In genomic region chr17:6328279-6328678, GRCh38 we compare ENCODE assay signal across 30 cellular contexts.
DNase-seq lines count a peak whose midpoint lies in the region; ATAC-seq, FAIRE-seq and TF ChIP-seq lines count a peak whose summit lies in the region.
"Had no signal": no experiment of that assay in that cellular context is flagged by ENCODE, and none has a peak within 500 bp of the region (broad histone marks: within the 10 kb centered on the region; RNA-seq: fewer than 3 reads in every experiment).

No MANE protein-coding gene starts in this region.

- H3K9me3 Mint-ChIP-seq in activated naive CD4-positive, alpha-beta T cell treated with anti-CD3 and anti-CD28 coated beads for 36 hours, result no peaks in the 10 kb centered on the region
- H3K9me3 Mint-ChIP-seq: activated CD4-positive, alpha-beta memory T cell treated with anti-CD3 and anti-CD28 coated beads for 36 hours; brain; neural crest cell; stimulated activated effector memory CD8-positive, alpha-beta T cell treated with anti-CD3 and anti-CD28 coated beads, Interleukin-12 subunit alpha, Interleukin-12 subunit beta, amount 100 ng/mL, for 72 hours had no signal

- H3K36me3 ChIP-seq in left ventricle myocardium inferior, result no peaks in the 10 kb centered on the region
- no peaks in the 10 kb centered on the region for H3K36me3 ChIP-seq in Karpas-422 (ENCODE audit: insufficient read depth, low read length)
- H3K36me3 ChIP-seq in GM12878 (ENCODE audit: control insufficient read depth in 2 of 2, insufficient read depth in 2 of 2, low read length in 1 of 2), result no peaks in the 10 kb centered on the region
- no peaks in the 10 kb centered on the region for H3K36me3 ChIP-seq in small intestine (ENCODE audit: control insufficient read depth in 2 of 2, insufficient read depth in 2 of 2, low read length in 2 of 2)
- H3K36me3 ChIP-seq: suprapubic skin, vagina had no signal

- RAD21 ChIA-PET in GM12878 (lab: Charles Lee; ENCODE audit: unreplicated experiment), result no interaction called here

- no peak overlapping the region for H3K4me3 ChIP-seq in left ventricle myocardium inferior
- no peak overlapping the region for H3K4me3 ChIP-seq in Karpas-422 (ENCODE audit: low read length)
- H3K4me3 ChIP-seq in GM12878, result no peak overlapping the region
- no peak overlapping the region for H3K4me3 ChIP-seq in small intestine (ENCODE audit: low read depth in 1 of 2, low read length in 2 of 2)
- H3K4me3 ChIP-seq: mucosa of descending colon, suprapubic skin, vagina had no signal

- H3K36me3 Mint-ChIP-seq in activated naive CD4-positive, alpha-beta T cell treated with anti-CD3 and anti-CD28 coated beads for 36 hours (ENCODE audit: low read depth), result no peaks in the 10 kb centered on the region
- H3K36me3 Mint-ChIP-seq: activated CD4-positive, alpha-beta memory T cell treated with anti-CD3 and anti-CD28 coated beads for 36 hours; brain; stimulated activated effector memory CD8-positive, alpha-beta T cell treated with anti-CD3 and anti-CD28 coated beads, Interleukin-12 subunit alpha, Interleukin-12 subunit beta, amount 100 ng/mL, for 72 hours had no signal

- DNase-seq in left ventricle myocardium inferior (no peak), left cardiac atrium (no peak), Karpas-422 (peak; percentile 52), GM12878 (ENCODE audit: low read depth, low spot score) (no peak), small intestine (peak; percentile 8), MV-4-11 (lab: John Stamatoyannopoulos, UW) (no peak)
- DNase-seq in stimulated activated CD4-positive, alpha-beta T cell treated with anti-CD3 and anti-CD28 coated beads, Interleukin-2, amount 100 ng/mL, for 24 hours, result no peak
- DNase-seq in activated naive CD4-positive, alpha-beta T cell treated with anti-CD3 and anti-CD28 coated beads for 36 hours, result no peak
- DNase-seq: activated CD4-positive, alpha-beta memory T cell treated with anti-CD3 and anti-CD28 coated beads for 36 hours; activated CD4-positive, CD25-positive, alpha-beta regulatory T cell; activated effector memory CD4-positive, alpha-beta T cell treated with anti-CD3 and anti-CD28 coated beads, Interleukin-2, amount 50 U/mL, for 16 hours; Calu3; EL; H7; head of caudate nucleus; mucosa of descending colon; NCI-H1417; NK-92 treated with Interleukin-12 subunit alpha and Interleukin-12 subunit beta, amount 100 ng/mL, for 24 hours; posterior cingulate gyrus; RPMI8226; stimulated activated CD4-positive, alpha-beta T cell treated with anti-CD3 and anti-CD28 coated beads, Interleukin-1b, Interleukin-23, amount 100 ng/mL, for 48 hours; T-helper 9 cell had no signal

- intact Hi-C loops in left ventricle myocardium inferior (cut with micrococcal nuclease) (no loop called here), left cardiac atrium (cut with DNase I) (no loop called here), GM12878 (cut with micrococcal nuclease; ENCODE audit: unreplicated experiment) (no loop called here)
- intact Hi-C loops in activated naive CD4-positive, alpha-beta T cell treated with anti-CD3 and anti-CD28 coated beads for 36 hours (cut with micrococcal nuclease), result no loop called here

- no peak overlapping the region for H3K27ac Mint-ChIP-seq in activated naive CD4-positive, alpha-beta T cell treated with anti-CD3 and anti-CD28 coated beads for 36 hours
- H3K27ac Mint-ChIP-seq: activated CD4-positive, alpha-beta memory T cell treated with anti-CD3 and anti-CD28 coated beads for 36 hours; brain; stimulated activated effector memory CD8-positive, alpha-beta T cell treated with anti-CD3 and anti-CD28 coated beads, Interleukin-12 subunit alpha, Interleukin-12 subunit beta, amount 100 ng/mL, for 72 hours had no signal

- H3K4me1 ChIP-seq in left ventricle myocardium inferior (peaks cover 38% of the 10 kb centered on the region), Karpas-422 (ENCODE audit: low read length) (no peaks in the 10 kb centered on the region), GM12878 (ENCODE audit: control insufficient read depth, insufficient read depth, low read length) (no peaks in the 10 kb centered on the region), small intestine (ENCODE audit: control insufficient read depth in 2 of 2, insufficient read depth in 1 of 2, low read depth in 1 of 2, low read length in 1 of 2) (no peaks in the 10 kb centered on the region)
- H3K4me1 ChIP-seq: suprapubic skin, vagina had no signal

- no peak for FAIRE-seq in GM12878 (lab: Jason Lieb, UNC)
- FAIRE-seq in small intestine (lab: Jason Lieb, UNC), result no peak
- FAIRE-seq: colon, endometrium had no signal

- no peak for TF ChIP-seq RAD21 in GM12878 (IDR thresholded peaks at IDR 0.05; ENCODE audit: insufficient read depth, low read depth, low read length)

- H4K20me1 ChIP-seq in Karpas-422 (ENCODE audit: insufficient read depth, low read depth, low read length) (no peaks in the 10 kb centered on the region), GM12878 (ENCODE audit: control insufficient read depth, insufficient read depth) (no peaks in the 10 kb centered on the region)

- no TSS peak for BruUV-seq in GM12878 (replicated peaks; lab: Mats Ljungman, UMichigan)

- in situ Hi-C loops in GM12878 (cut with MboI), result no loop called here

- H3K27me3 Mint-ChIP-seq in activated naive CD4-positive, alpha-beta T cell treated with anti-CD3 and anti-CD28 coated beads for 36 hours (ENCODE audit: low read depth), result peaks cover 29% of the 10 kb centered on the region

- H3K4me2 ChIP-seq in Karpas-422 (ENCODE audit: low read depth, low read length, poor library complexity, severe bottlenecking), result no peak overlapping the region
- H3K4me2 ChIP-seq in GM12878 (ENCODE audit: control insufficient read depth, insufficient read depth), result no peak overlapping the region

- H3K79me2 ChIP-seq in Karpas-422 (ENCODE audit: low read length) (no peaks in the 10 kb centered on the region), GM12878 (ENCODE audit: control insufficient read depth, insufficient read depth, low read length) (no peaks in the 10 kb centered on the region)

- POLR2A ChIA-PET in GM12878 (lab: Charles Lee), result no interaction called here

- H3K9ac ChIP-seq in Karpas-422 (ENCODE audit: low read length) (no peak overlapping the region), GM12878 (ENCODE audit: control insufficient read depth, insufficient read depth, low read length) (no peak overlapping the region)

- no peak for TF ChIP-seq EP300 in GM12878 (IDR thresholded peaks at IDR 0.05; ENCODE audit: borderline replicate concordance in 1 of 2, control insufficient read depth in 1 of 2, low read depth in 2 of 2, low read length in 2 of 2)

- SMC1A ChIA-PET in GM12878 (lab: Charles Lee; ENCODE audit: uncharacterized antibody, unreplicated experiment), result no interaction called here

- ATAC-seq in left cardiac atrium, result no peak
- ATAC-seq in GM12878, result no peak
- ATAC-seq: mucosa of descending colon; stimulated activated effector memory CD8-positive, alpha-beta T cell treated with anti-CD3 and anti-CD28 coated beads, Interleukin-12 subunit alpha, Interleukin-12 subunit beta, amount 100 ng/mL, for 72 hours had no signal

- no peak for TF ChIP-seq POLR2A in GM12878 (IDR thresholded peaks at IDR 0.05; ENCODE audit: low read depth, low read length)

- no peaks in the 10 kb centered on the region for H3K9me3 ChIP-seq in left ventricle myocardium inferior (replicated peaks)
- H3K9me3 ChIP-seq in Karpas-422 (ENCODE audit: low read length), result no peaks in the 10 kb centered on the region
- H3K9me3 ChIP-seq in GM12878 (replicated peaks; ENCODE audit: control insufficient read depth, insufficient read depth, low read length), result no peaks in the 10 kb centered on the region
- no peaks in the 10 kb centered on the region for H3K9me3 ChIP-seq in small intestine (ENCODE audit: control insufficient read depth, low read depth)
- H3K9me3 ChIP-seq: mucosa of descending colon, suprapubic skin, vagina had no signal

- CTCF ChIA-PET in GM12878 (lab: Yijun Ruan, JAX), result no interaction called here
- CTCF ChIA-PET in activated naive CD4-positive, alpha-beta T cell treated with anti-CD3 and anti-CD28 coated beads for 36 hours (lab: Charles Lee), result no interaction called here

- no peak overlapping the region for H2AFZ ChIP-seq in Karpas-422 (ENCODE audit: low read length)
- no peak overlapping the region for H2AFZ ChIP-seq in GM12878 (ENCODE audit: control insufficient read depth, low read depth, low read length)

- TF ChIP-seq CTCF in left ventricle myocardium inferior (IDR thresholded peaks at IDR 0.05; ENCODE audit: borderline replicate concordance) (no peak), GM12878 (IDR thresholded peaks at IDR 0.05 in 2 of 3, conservative IDR thresholded peaks at IDR 0.05 in 1 of 3; ENCODE audit: control insufficient read depth in 2 of 3, extremely low read depth in 1 of 3, insufficient read depth in 1 of 3, low read depth in 3 of 3, low read length in 3 of 3) (no peak)

- peaks cover 14% of the 10 kb centered on the region for H3K27me3 ChIP-seq in left ventricle myocardium inferior (ENCODE audit: low read depth)
- no peaks in the 10 kb centered on the region for H3K27me3 ChIP-seq in Karpas-422 (ENCODE audit: low read length)
- peaks cover 0 to 3% of the 10 kb centered on the region in 2 experiments; a peak in 1 of 4 replicates for H3K27me3 ChIP-seq in GM12878 (replicated peaks in 1 of 2; ENCODE audit: control insufficient read depth in 2 of 2, insufficient read depth in 2 of 2, low read length in 1 of 2)
- H3K27me3 ChIP-seq in small intestine (ENCODE audit: control insufficient read depth in 2 of 2, insufficient read depth in 2 of 2, low read length in 2 of 2), result peaks cover 0 to under 1% of the 10 kb centered on the region in 2 donors
- H3K27me3 ChIP-seq: vagina had no signal

- H3K27ac ChIP-seq in left ventricle myocardium inferior (replicated peaks) (peak overlapping the region; percentile 82), Karpas-422 (ENCODE audit: low read length) (no peak overlapping the region), GM12878 (ENCODE audit: control insufficient read depth, insufficient read depth) (no peak overlapping the region), small intestine (ENCODE audit: low read depth in 1 of 2, low read length in 1 of 2) (no peak overlapping the region)
- H3K27ac ChIP-seq: C4-2B, vagina had no signal

- H3K4me3 Mint-ChIP-seq in activated naive CD4-positive, alpha-beta T cell treated with anti-CD3 and anti-CD28 coated beads for 36 hours, result no peak overlapping the region
- H3K4me3 Mint-ChIP-seq: activated CD4-positive, alpha-beta memory T cell treated with anti-CD3 and anti-CD28 coated beads for 36 hours; brain; neural crest cell; stimulated activated effector memory CD8-positive, alpha-beta T cell treated with anti-CD3 and anti-CD28 coated beads, Interleukin-12 subunit alpha, Interleukin-12 subunit beta, amount 100 ng/mL, for 72 hours had no signal

- WGBS in GM12878 (ENCODE audit: insufficient coverage, insufficient replicate concordance, low lambda C conversion rate, missing lambda C conversion rate), result 22% methylated on average over 4 of the region's 4 CpGs
- 69 to 81% (median 72%) methylated on average over 4 of the region's 4 CpGs for WGBS in small intestine, 3 donors

- no peaks in the 10 kb centered on the region for H3K4me1 Mint-ChIP-seq in activated naive CD4-positive, alpha-beta T cell treated with anti-CD3 and anti-CD28 coated beads for 36 hours (ENCODE audit: low read depth)
- H3K4me1 Mint-ChIP-seq: neural crest cell; stimulated activated effector memory CD8-positive, alpha-beta T cell treated with anti-CD3 and anti-CD28 coated beads, Interleukin-12 subunit alpha, Interleukin-12 subunit beta, amount 100 ng/mL, for 72 hours had no signal

- H3K9me2 ChIP-seq in Karpas-422 (replicated peaks; ENCODE audit: insufficient read depth, low read length), result no peaks in the 10 kb centered on the region

Comparison
In these comparisons a context has a peak if more than half of its experiments do, and no peak if none do; other contexts are left out.
1. DNase-seq: peak in Karpas-422 (single experiment) and small intestine (single experiment); none in left ventricle myocardium inferior (single experiment), left cardiac atrium (single experiment), GM12878 (single experiment), MV-4-11 (single experiment), stimulated activated CD4-positive, alpha-beta T cell treated with anti-CD3 and anti-CD28 coated beads, Interleukin-2, amount 100 ng/mL, for 24 hours (0 of 2) and activated naive CD4-positive, alpha-beta T cell treated with anti-CD3 and anti-CD28 coated beads for 36 hours (single experiment).